In genomic region chr2:187580462-187581124, GRCh38 we compare ENCODE assay signal across 9 cellular contexts. TPM values are rescaled to one million over a fixed set of nuclear protein-coding genes. Genes with fewer than 3 reads are reported as not detected.
A peak's percentile ranks its signal among the peaks of the same experiment; 100 is the strongest.
DNase-seq lines count a peak whose midpoint lies in the region; ATAC-seq and TF ChIP-seq lines count a peak whose summit lies in the region.
"Had no signal": no experiment of that assay in that cellular context is flagged by ENCODE, and none has a peak within 500 bp of the region (broad histone marks: within the 10 kb centered on the region; RNA-seq: fewer than 3 reads in every experiment).

No MANE protein-coding gene starts in this region.

- H3K27me3 ChIP-seq in SU-DHL-6 (ENCODE audit: low read length), result no peaks in the 10 kb centered on the region
- H3K27me3 ChIP-seq in cardiac muscle cell, result no peaks in the 10 kb centered on the region
- no peaks in the 10 kb centered on the region for H3K27me3 ChIP-seq in smooth muscle cell (ENCODE audit: low read depth)
- H3K27me3 ChIP-seq: BLaER1 treated with 17β-estradiol and CSF1 and Interleukin-3, amounts not matched to agents 10 nM and 100 nM had no signal

- H3K9me2 ChIP-seq in SU-DHL-6 (replicated peaks; ENCODE audit: insufficient read depth, low read length), result no peaks in the 10 kb centered on the region

- H3F3A ChIP-seq in SU-DHL-6 (ENCODE audit: insufficient read depth) (no peaks in the 10 kb centered on the region), smooth muscle cell (ENCODE audit: low read depth) (peaks cover 2% of the 10 kb centered on the region)

- H3K4me2 ChIP-seq in SU-DHL-6 (ENCODE audit: low read depth, low read length, poor library complexity, severe bottlenecking) (peak overlapping the region; percentile 17), smooth muscle cell (peak overlapping the region; percentile 77)

- peak; percentile 12 for DNase-seq in NCI-H2107 treated with DMSO at 0.1 percent for 48 hours (lab: John Stamatoyannopoulos, UW; ENCODE audit: unreplicated experiment)
- no peak for DNase-seq in NCI-H2107 (lab: John Stamatoyannopoulos, UW)
- DNase-seq in LNCaP clone FGC (ENCODE audit: low read depth), result no peak
- DNase-seq in cardiac muscle cell (ENCODE audit: low read depth in 1 of 2, low spot score in 1 of 2), result peak; percentile 55 to 88
- no peak for DNase-seq in smooth muscle cell (lab: John Stamatoyannopoulos, UW; ENCODE audit: unreplicated experiment)
- DNase-seq in NCI-H128 (lab: John Stamatoyannopoulos, UW; ENCODE audit: unreplicated experiment), result no peak

- H3K4me3 ChIP-seq in LNCaP clone FGC (ENCODE audit: low read depth, low read length), result no peak overlapping the region
- no peak overlapping the region for H3K4me3 ChIP-seq in SU-DHL-6 (ENCODE audit: insufficient read depth, low read length, poor library complexity, severe bottlenecking)
- no peak overlapping the region for H3K4me3 ChIP-seq in cardiac muscle cell
- H3K4me3 ChIP-seq in smooth muscle cell, result peak overlapping the region; percentile 53
- H3K4me3 ChIP-seq: BLaER1 treated with 17β-estradiol and CSF1 and Interleukin-3, amounts not matched to agents 10 nM and 100 nM had no signal

- no peak for ATAC-seq in GM19023 (IDR thresholded peaks at IDR 0.05; ENCODE audit: unreplicated experiment)

- H3K9me3 ChIP-seq in SU-DHL-6 (ENCODE audit: insufficient read depth, low read length) (no peaks in the 10 kb centered on the region), cardiac muscle cell (ENCODE audit: low read depth) (no peaks in the 10 kb centered on the region), smooth muscle cell (replicated peaks; ENCODE audit: low read depth) (no peaks in the 10 kb centered on the region)

- no peaks in the 10 kb centered on the region for H3K36me3 ChIP-seq in SU-DHL-6 (ENCODE audit: low read length)
- no peaks in the 10 kb centered on the region for H3K36me3 ChIP-seq in cardiac muscle cell
- no peaks in the 10 kb centered on the region for H3K36me3 ChIP-seq in smooth muscle cell (ENCODE audit: low read depth)
- H3K36me3 ChIP-seq: BLaER1 treated with 17β-estradiol and CSF1 and Interleukin-3, amounts not matched to agents 10 nM and 100 nM had no signal

- no peaks in the 10 kb centered on the region for H3K4me1 ChIP-seq in cardiac muscle cell (ENCODE audit: low read depth)
- H3K4me1 ChIP-seq in smooth muscle cell (ENCODE audit: low read depth), result peaks cover 29% of the 10 kb centered on the region

- H3K79me2 ChIP-seq in SU-DHL-6 (ENCODE audit: insufficient read depth, low read length) (no peaks in the 10 kb centered on the region), smooth muscle cell (ENCODE audit: low read depth) (no peaks in the 10 kb centered on the region)

- H2AFZ ChIP-seq in SU-DHL-6 (ENCODE audit: low read depth, low read length, severe bottlenecking) (no peak overlapping the region), smooth muscle cell (ENCODE audit: low read depth) (peak overlapping the region; percentile 83)

- WGBS in smooth muscle cell (ENCODE audit: low lambda C conversion rate), result 30% methylated on average over 7 of the region's 7 CpGs

- TF ChIP-seq CTCF in LNCaP clone FGC (IDR thresholded peaks at IDR 0.05; ENCODE audit: control insufficient read depth, extremely low read depth, insufficient read depth) (peak; percentile 45), SU-DHL-6 (IDR thresholded peaks at IDR 0.05; ENCODE audit: insufficient read depth, low read length, poor library complexity, severe bottlenecking) (peak; percentile 16), cardiac muscle cell (IDR thresholded peaks at IDR 0.05; ENCODE audit: low read depth, low read length) (peak; percentile 33), smooth muscle cell (IDR thresholded peaks at IDR 0.05; ENCODE audit: borderline replicate concordance, insufficient read depth, poor library complexity, severe bottlenecking) (peak; percentile 51)

- H4K20me1 ChIP-seq in SU-DHL-6 (ENCODE audit: low read depth, low read length) (no peaks in the 10 kb centered on the region), smooth muscle cell (ENCODE audit: low read depth) (no peaks in the 10 kb centered on the region)
- H4K20me1 ChIP-seq: BLaER1 treated with 17β-estradiol and CSF1 and Interleukin-3, amounts not matched to agents 10 nM and 100 nM had no signal

- H3K27ac ChIP-seq in SU-DHL-6 (ENCODE audit: low read depth, low read length) (no peak overlapping the region), cardiac muscle cell (no peak overlapping the region), smooth muscle cell (ENCODE audit: low read depth) (peak overlapping the region; percentile 42)
- H3K27ac ChIP-seq: BLaER1 treated with 17β-estradiol and CSF1 and Interleukin-3, amounts not matched to agents 10 nM and 100 nM had no signal

- H3K9ac ChIP-seq in SU-DHL-6 (ENCODE audit: low read length), result no peak overlapping the region
- H3K9ac ChIP-seq in smooth muscle cell (ENCODE audit: low read depth), result peak overlapping the region; percentile 76
- H3K9ac ChIP-seq: BLaER1 treated with 17β-estradiol and CSF1 and Interleukin-3, amounts not matched to agents 10 nM and 100 nM had no signal

RNA-seq across cellular contexts. Expression of gene TFPI, which starts 26.4 kb away (rescaled TPM):
- 6.6 and 9.3 TPM in 2 replicates for total RNA-seq in cardiac muscle cell
- polyA plus RNA-seq in cardiac muscle cell, result 8.8 and 12.6 TPM in 2 replicates
- total RNA-seq in smooth muscle cell, result 194 and 243 TPM in 2 replicates
- 159 and 169 TPM in 2 replicates for polyA plus RNA-seq in smooth muscle cell

Comparison
In these comparisons a context has a peak if more than half of its experiments do, and no peak if none do; other contexts are left out.
1. DNase-seq: peak in NCI-H2107 treated with DMSO at 0.1 percent for 48 hours (single experiment) and cardiac muscle cell (2 of 2); none in NCI-H2107 (single experiment), LNCaP clone FGC (single experiment), smooth muscle cell (single experiment) and NCI-H128 (single experiment).
2. RNA of gene TFPI, which starts 26.4 kb away (total RNA-seq): 194 to 243 TPM in smooth muscle cell; 6.6 to 9.3 TPM in cardiac muscle cell; every median in the first group is over 10 times any median in the second.
3. Peak in every context shown above with its lines, with median percentiles within 50 percentile points of each other: CTCF ChIP-seq.